20 cellular contexts compared by ENCODE assay signal in the genomic region with DNA sequence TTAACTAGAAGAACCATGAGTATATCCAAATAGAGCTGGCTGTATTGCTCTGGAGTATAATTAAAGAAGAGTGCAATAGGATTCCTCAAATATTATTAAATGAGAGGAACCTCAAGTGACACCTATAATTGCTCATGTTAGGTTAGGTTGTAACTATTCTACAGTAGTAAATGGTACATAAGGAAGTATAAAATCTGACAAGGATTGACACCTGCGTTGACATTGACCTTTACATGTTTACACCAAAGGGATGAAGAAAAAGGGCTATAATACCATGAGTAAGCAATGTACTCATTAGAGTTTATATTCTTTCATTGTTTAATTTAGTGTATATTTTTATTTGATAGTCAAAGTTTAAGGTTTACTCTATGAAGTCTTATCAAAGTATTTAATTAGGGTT. TPM values are rescaled to one million over a fixed set of nuclear protein-coding genes. Genes with fewer than 3 reads are reported as not detected.
A peak's percentile ranks its signal among the peaks of the same experiment; 100 is the strongest.
DNase-seq lines count a peak whose midpoint lies in the region; ATAC-seq, FAIRE-seq and TF ChIP-seq lines count a peak whose summit lies in the region.
"Had no signal": no experiment of that assay in that cellular context is flagged by ENCODE, and none has a peak within 500 bp of the region (broad histone marks: within the 10 kb centered on the region; RNA-seq: fewer than 3 reads in every experiment).

No MANE protein-coding gene starts in this region.

- H3K9me3 ChIP-seq in HepG2 (ENCODE audit: low read length), result no peaks in the 10 kb centered on the region
- H3K9me3 ChIP-seq: BLaER1, Caco-2 had no signal

- DNase-seq in Calu3 (no peak), left colon (no peak), cerebellar nuclear complex (lab: John Stamatoyannopoulos, UW) (no peak), HepG2 (ENCODE audit: low spot score) (no peak)
- no peak for DNase-seq in central memory CD8-positive, alpha-beta T cell (ENCODE audit: low spot score in 2 of 2)
- DNase-seq: Caco-2; CD4-positive, CD25-positive, alpha-beta regulatory T cell; CD8-positive, alpha-beta T cell; DMS 273 treated with DMSO at 0.1 percent for 48 hours; DND-41; H9 had no signal

- no peak for TF ChIP-seq EP300 in HepG2 (IDR thresholded peaks at IDR 0.05; ENCODE audit: low read depth in 2 of 2, low read length in 2 of 2)
- no peak for TF ChIP-seq EP300 in HepG2 (CRISPR knock-in tag; IDR thresholded peaks at IDR 0.05; ENCODE audit: borderline replicate concordance)

- no peak for TF ChIP-seq CTCF in Calu3 (IDR thresholded peaks at IDR 0.05; ENCODE audit: unreplicated experiment)
- TF ChIP-seq CTCF in HepG2 (CRISPR knock-in tag; IDR thresholded peaks at IDR 0.05), result no peak

- BruUV-seq in Calu3 (replicated peaks; lab: Mats Ljungman, UMichigan), result no TSS peak
- BruUV-seq in HepG2 (replicated peaks; lab: Mats Ljungman, UMichigan), result no TSS peak

- H3K36me3 Mint-ChIP-seq in Calu3 (ENCODE audit: insufficient read depth, unreplicated experiment), result peaks cover 73% of the 10 kb centered on the region
- H3K36me3 Mint-ChIP-seq in central memory CD8-positive, alpha-beta T cell (ENCODE audit: insufficient read depth), result peaks cover 20% of the 10 kb centered on the region

- H3K4me1 Mint-ChIP-seq in Calu3 (ENCODE audit: low read depth, unreplicated experiment), result peaks cover 18% of the 10 kb centered on the region
- no peaks in the 10 kb centered on the region for H3K4me1 Mint-ChIP-seq in central memory CD8-positive, alpha-beta T cell
- H3K4me1 Mint-ChIP-seq: B cell; CD4-positive, CD25-positive, alpha-beta regulatory T cell; GM23338; H9 had no signal

- no peak overlapping the region for H2AFZ ChIP-seq in HepG2 (ENCODE audit: low read length)
- H2AFZ ChIP-seq: GM23338 had no signal

- no peak for TF ChIP-seq RAD21 in HepG2 (CRISPR knock-in tag; IDR thresholded peaks at IDR 0.05)

- no peak overlapping the region for H3K4me3 ChIP-seq in HepG2 (replicated peaks in 1 of 3; ENCODE audit: insufficient read depth in 1 of 3, low read depth in 2 of 3, low read length in 3 of 3)
- H3K4me3 ChIP-seq: BLaER1, GM23338 had no signal

- H3K9me3 Mint-ChIP-seq in Calu3 (ENCODE audit: low read depth, unreplicated experiment), result no peaks in the 10 kb centered on the region
- H3K9me3 Mint-ChIP-seq in central memory CD8-positive, alpha-beta T cell, result no peaks in the 10 kb centered on the region
- H3K9me3 Mint-ChIP-seq: CD4-positive, CD25-positive, alpha-beta regulatory T cell; CD8-positive, alpha-beta T cell; GM23338; H9 had no signal

- intact Hi-C loops in Calu3 (cut with micrococcal nuclease; ENCODE audit: unreplicated experiment), result no loop called here
- intact Hi-C loops in left colon (cut with DNase I, micrococcal nuclease), result no loop called here
- intact Hi-C loops in HepG2 (cut with micrococcal nuclease; ENCODE audit: unreplicated experiment), result no loop called here

- 33% methylated on average over 1 of the region's 1 CpG for WGBS in HepG2 (ENCODE audit: low lambda C conversion rate)

- H3K4me2 ChIP-seq in HepG2 (ENCODE audit: low read depth, low read length), result no peak overlapping the region
- H3K4me2 ChIP-seq: BLaER1, GM23338 had no signal

- CTCF ChIA-PET in Calu3 (lab: Charles Lee), result interaction anchor here (0.6 kb wide), 1 partner anchor 221 kb away, joined by 6 read pairs; no protein-coding TSS in a partner anchor
- CTCF ChIA-PET in HepG2 (lab: Yijun Ruan, JAX; ENCODE audit: low intra/inter-chr PET ratio, low total read pairs), result no interaction called here

- H3K9ac ChIP-seq in HepG2 (ENCODE audit: insufficient read depth, low read depth, low read length), result no peak overlapping the region
- H3K9ac ChIP-seq: BLaER1 had no signal

- no peaks in the 10 kb centered on the region for H3K27me3 Mint-ChIP-seq in Calu3 (ENCODE audit: unreplicated experiment)
- H3K27me3 Mint-ChIP-seq in central memory CD8-positive, alpha-beta T cell, result no peaks in the 10 kb centered on the region
- H3K27me3 Mint-ChIP-seq: B cell; CD4-positive, CD25-positive, alpha-beta regulatory T cell had no signal

- FAIRE-seq in HepG2 (lab: Jason Lieb, UNC), result no peak
- FAIRE-seq: D721Med, G401.6, GM12892 had no signal

- H3K36me3 ChIP-seq in HepG2 (replicated peaks in 1 of 2; ENCODE audit: control insufficient read depth in 1 of 2, insufficient read depth in 2 of 2, low read length in 2 of 2), result no peaks in the 10 kb centered on the region

- no peak overlapping the region for H3K4me3 Mint-ChIP-seq in Calu3 (ENCODE audit: low read depth, unreplicated experiment)
- H3K4me3 Mint-ChIP-seq in central memory CD8-positive, alpha-beta T cell, result no peak overlapping the region
- H3K4me3 Mint-ChIP-seq: B cell; CD4-positive, CD25-positive, alpha-beta regulatory T cell; CD8-positive, alpha-beta T cell; GM23338; H9 had no signal

- POLR2A ChIA-PET in HepG2 (lab: Yijun Ruan, JAX), result no interaction called here

- H3K79me2 ChIP-seq in HepG2 (ENCODE audit: insufficient read depth, low read length), result no peaks in the 10 kb centered on the region

- H3K27ac ChIP-seq in HepG2 (ENCODE audit: extremely low read length, insufficient read depth, low read length), result no peak overlapping the region
- H3K27ac ChIP-seq: BLaER1, C4-2B had no signal

- H3K27me3 ChIP-seq in HepG2 (ENCODE audit: control insufficient read depth in 1 of 2, insufficient read depth in 2 of 2, low read length in 2 of 2), result no peaks in the 10 kb centered on the region
- H3K27me3 ChIP-seq: BLaER1 had no signal

- TF ChIP-seq POLR2A in HepG2 (IDR thresholded peaks at IDR 0.05; ENCODE audit: insufficient read depth in 1 of 2, low read depth in 2 of 2, low read length in 2 of 2), result no peak

- H3K4me1 ChIP-seq in HepG2 (ENCODE audit: insufficient read depth, low read length), result no peaks in the 10 kb centered on the region
- H3K4me1 ChIP-seq: BLaER1, Caco-2 had no signal

- no peaks in the 10 kb centered on the region for H4K20me1 ChIP-seq in HepG2 (ENCODE audit: insufficient read depth, low read length)
- H4K20me1 ChIP-seq: BLaER1 had no signal

- peak overlapping the region; percentile 2 for H3K27ac Mint-ChIP-seq in Calu3 (ENCODE audit: unreplicated experiment)
- H3K27ac Mint-ChIP-seq in central memory CD8-positive, alpha-beta T cell (ENCODE audit: low read depth), result peak overlapping the region; percentile 1
- H3K27ac Mint-ChIP-seq: B cell; CD4-positive, CD25-positive, alpha-beta regulatory T cell; CD8-positive, alpha-beta T cell; GM23338; H9 had no signal

- in situ Hi-C loops in HepG2 (cut with HindIII; ENCODE audit: extremely low pct_ligation_motif_present, low pct_unique_long_range_greater_than_20kb), result no loop called here

- ATAC-seq in central memory CD8-positive, alpha-beta T cell (replicated peaks; ENCODE audit: extremely low read depth, poor library complexity, severe bottlenecking), result no peak
- peak; percentile 95 for ATAC-seq in left colon
- no peak for ATAC-seq in GM19455 (IDR thresholded peaks at IDR 0.05; ENCODE audit: unreplicated experiment)
- ATAC-seq in HepG2, result no peak
- ATAC-seq: CD8-positive, alpha-beta T cell; GM23338; HCT116 had no signal

TF ChIP-seq in HepG2, 621 proteins besides CTCF, POLR2A, EP300 and RAD21 (continues in another document):
- TF ChIP-seq HNRNPUL1 (IDR thresholded peaks at IDR 0.05; ENCODE audit: low read depth, low read length) (no peak), ZNF790 (CRISPR knock-in tag; IDR thresholded peaks at IDR 0.05; ENCODE audit: borderline replicate concordance) (no peak), HNRNPL (IDR thresholded peaks at IDR 0.05; ENCODE audit: low read depth, low read length) (no peak), ZNF598 (CRISPR knock-in tag; IDR thresholded peaks at IDR 0.05; ENCODE audit: borderline replicate concordance) (no peak)
- TF ChIP-seq, protein P1, sequence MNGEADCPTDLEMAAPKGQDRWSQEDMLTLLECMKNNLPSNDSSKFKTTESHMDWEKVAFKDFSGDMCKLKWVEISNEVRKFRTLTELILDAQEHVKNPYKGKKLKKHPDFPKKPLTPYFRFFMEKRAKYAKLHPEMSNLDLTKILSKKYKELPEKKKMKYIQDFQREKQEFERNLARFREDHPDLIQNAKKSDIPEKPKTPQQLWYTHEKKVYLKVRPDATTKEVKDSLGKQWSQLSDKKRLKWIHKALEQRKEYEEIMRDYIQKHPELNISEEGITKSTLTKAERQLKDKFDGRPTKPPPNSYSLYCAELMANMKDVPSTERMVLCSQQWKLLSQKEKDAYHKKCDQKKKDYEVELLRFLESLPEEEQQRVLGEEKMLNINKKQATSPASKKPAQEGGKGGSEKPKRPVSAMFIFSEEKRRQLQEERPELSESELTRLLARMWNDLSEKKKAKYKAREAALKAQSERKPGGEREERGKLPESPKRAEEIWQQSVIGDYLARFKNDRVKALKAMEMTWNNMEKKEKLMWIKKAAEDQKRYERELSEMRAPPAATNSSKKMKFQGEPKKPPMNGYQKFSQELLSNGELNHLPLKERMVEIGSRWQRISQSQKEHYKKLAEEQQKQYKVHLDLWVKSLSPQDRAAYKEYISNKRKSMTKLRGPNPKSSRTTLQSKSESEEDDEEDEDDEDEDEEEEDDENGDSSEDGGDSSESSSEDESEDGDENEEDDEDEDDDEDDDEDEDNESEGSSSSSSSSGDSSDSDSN (CRISPR knock-in tag; IDR thresholded peaks at IDR 0.05), result no peak

RNA-seq across cellular contexts. Expression of gene SLC12A2, which starts 48.9 kb away (rescaled TPM):
- total RNA-seq in Calu3 (2022), result 393 and 576 TPM in 2 replicates
- total RNA-seq in left colon, result 100 to 1,000 TPM; 131 to 160 TPM
- 7.2 and 9.7 TPM in 2 replicates for total RNA-seq in HepG2 (2016; rRNA removed; fragmentation: Illumina TruSeq; extraction: Trizol)
- total RNA-seq in HepG2 (2016; cell fraction: cytosol; rRNA removed; fragmentation: Illumina TruSeq; extraction: Trizol; ENCODE audit: low read depth), result 1.6 and 1.9 TPM in 2 replicates
- 8.0 and 9.4 TPM in 2 replicates for total RNA-seq in HepG2 (2016; cell fraction: insoluble cytoplasmic fraction; rRNA removed; fragmentation: Illumina TruSeq; extraction: Trizol)
- 2.4 and 3.2 TPM in 2 replicates for total RNA-seq in HepG2 (2016; cell fraction: membrane; rRNA removed; fragmentation: Illumina TruSeq; extraction: Trizol)
- 11.9 and 13.2 TPM in 2 replicates for total RNA-seq in HepG2 (2016; cell fraction: nucleus; rRNA removed; fragmentation: Illumina TruSeq; extraction: Trizol)
- polyA plus RNA-seq in HepG2 (2011; rRNA removed), result 2.8 and 4.0 TPM in 2 replicates
- polyA plus RNA-seq in HepG2 (2011; cell fraction: cytosol; rRNA removed), result 1.7 and 2.0 TPM in 2 replicates
- 2.8 and 3.1 TPM in 2 replicates for polyA plus RNA-seq in HepG2 (2011; cell fraction: nucleus; rRNA removed)
- 3.2 and 3.6 TPM in 2 replicates for polyA plus RNA-seq in HepG2 (2012)
- 0.18 and 0.19 TPM in 2 replicates for polyA plus RNA-seq in HepG2 (2016; cell fraction: cytosol; fragmentation: Illumina TruSeq; extraction: Trizol; ENCODE audit: low read depth)
- polyA plus RNA-seq in HepG2 (2016; cell fraction: insoluble cytoplasmic fraction; fragmentation: Illumina TruSeq; extraction: Trizol; ENCODE audit: low read depth), result 2.7 and 2.8 TPM in 2 replicates
- 0.43 and 0.49 TPM in 2 replicates for polyA plus RNA-seq in HepG2 (2016; cell fraction: membrane; fragmentation: Illumina TruSeq; extraction: Trizol; ENCODE audit: low read depth)
- 4.5 and 5.2 TPM in 2 replicates for polyA plus RNA-seq in HepG2 (2016; cell fraction: nucleus; fragmentation: Illumina TruSeq; extraction: Trizol; ENCODE audit: insufficient read depth, low read depth)
- 12.0 and 12.5 TPM in 2 replicates for polyA minus RNA-seq in HepG2 (2011; rRNA and poly(A)+ RNA removed; ENCODE audit: low replicate concordance)
- 13.6 and 13.8 TPM in 2 replicates for polyA minus RNA-seq in HepG2 (2011; cell fraction: cytosol; rRNA and poly(A)+ RNA removed)
- polyA minus RNA-seq in HepG2 (2011; cell fraction: nucleus; rRNA and poly(A)+ RNA removed), result 18.8 and 19.3 TPM in 2 replicates

Comparison
In these comparisons a context has a peak if more than half of its experiments do, and no peak if none do; other contexts are left out.
1. RNA of gene SLC12A2, which starts 48.9 kb away (total RNA-seq): 393 to 576 TPM in Calu3 and 131 to 160 TPM in left colon; 1.6 to 13.2 TPM in HepG2; every median in the first group is over 4 times any median in the second.